12 cellular contexts compared by ENCODE assay signal in the genomic region with DNA sequence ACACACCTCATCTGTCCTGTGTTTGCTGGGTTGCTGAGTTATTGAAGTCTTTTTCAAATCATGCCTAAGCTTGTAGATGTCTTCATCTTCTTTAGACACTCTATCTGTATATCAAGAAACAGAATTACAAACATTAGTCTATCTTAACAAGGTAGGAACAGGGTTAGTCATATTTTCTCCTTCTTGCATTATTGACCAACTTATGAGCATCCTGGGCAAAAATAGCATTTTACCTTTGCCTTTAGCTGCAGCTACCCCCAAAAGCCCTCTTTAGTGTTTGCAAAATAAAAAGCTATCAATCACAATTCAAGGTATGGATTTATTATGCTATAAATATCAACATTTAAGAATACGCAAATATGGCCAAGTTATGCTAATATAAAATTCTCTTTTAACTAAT. TPM values are rescaled to one million over a fixed set of nuclear protein-coding genes. Genes with fewer than 3 reads are reported as not detected.
DNase-seq lines count a peak whose midpoint lies in the region; ATAC-seq and TF ChIP-seq lines count a peak whose summit lies in the region.
"Had no signal": no experiment of that assay in that cellular context is flagged by ENCODE, and none has a peak within 500 bp of the region (broad histone marks: within the 10 kb centered on the region; RNA-seq: fewer than 3 reads in every experiment).

No MANE protein-coding gene starts in this region.

- TF ChIP-seq EP300 in upper lobe of left lung (IDR thresholded peaks at IDR 0.05) = no peak

- H3K36me3 ChIP-seq in SJSA1 = peaks cover 84% of the 10 kb centered on the region
- peaks cover 24% of the 10 kb centered on the region for H3K36me3 ChIP-seq in endocrine pancreas (ENCODE audit: control insufficient read depth, insufficient read depth, low read length)
- peaks cover 0 to 43% (median 6%) of the 10 kb centered on the region in 4 donors for H3K36me3 ChIP-seq in upper lobe of left lung

- H3K9me3 ChIP-seq in SJSA1 (replicated peaks) (no peaks in the 10 kb centered on the region), endocrine pancreas (ENCODE audit: control insufficient read depth, low read length) (no peaks in the 10 kb centered on the region), upper lobe of left lung (no peaks in the 10 kb centered on the region)

- H3K27me3 Mint-ChIP-seq in mesothelial cell of epicardium (ENCODE audit: low read depth) = no peaks in the 10 kb centered on the region

- TF ChIP-seq POLR2A in upper lobe of left lung (IDR thresholded peaks at IDR 0.05) = no peak

- H3K27me3 ChIP-seq in SJSA1 (replicated peaks) (no peaks in the 10 kb centered on the region), endocrine pancreas (ENCODE audit: control insufficient read depth, insufficient read depth, low read length) (no peaks in the 10 kb centered on the region), upper lobe of left lung (no peaks in the 10 kb centered on the region)

- H3K4me1 ChIP-seq in SJSA1 (replicated peaks) (peaks cover 38% of the 10 kb centered on the region), endocrine pancreas (ENCODE audit: control insufficient read depth, insufficient read depth, low read length) (peaks cover 31% of the 10 kb centered on the region), upper lobe of left lung (peaks cover 0 to 4% (median 0%) of the 10 kb centered on the region in 4 donors)

- H3K4me3 ChIP-seq in SJSA1 (peak overlapping the region; percentile 93), endocrine pancreas (ENCODE audit: control insufficient read depth, insufficient read depth, low read length) (peak overlapping the region; percentile 100), upper lobe of left lung (peak overlapping the region in 3 of 4 donors; percentile 53 to 86 (median 64))

- H3K27ac ChIP-seq in SJSA1 (no peak overlapping the region), upper lobe of left lung (peak overlapping the region in 1 of 4 donors; percentile 2)

- peak overlapping the region; percentile 81 for H3K27ac Mint-ChIP-seq in mesothelial cell of epicardium
- H3K27ac Mint-ChIP-seq: activated CD4-positive, alpha-beta memory T cell treated with anti-CD3 and anti-CD28 coated beads, Interleukin-2, amount 10 ng/mL, durations not matched to agents 7 days and 5 days; stimulated activated effector memory CD8-positive, alpha-beta T cell treated with anti-CD3 and anti-CD28 coated beads, Interleukin-12 subunit alpha, Interleukin-12 subunit beta, amount 100 ng/mL, for 72 hours; T-helper 1 cell treated with Interleukin-12 subunit alpha and Interleukin-12 subunit beta and Interleukin-4 antibody, amounts not matched to agents 30 μg/mL and 1 μg/mL, for 36 hours had no signal

- peaks cover 71% of the 10 kb centered on the region for H3K36me3 Mint-ChIP-seq in mesothelial cell of epicardium

- intact Hi-C loops in sciatic nerve (cut with DNase I) = loop anchor here (2.0 to 5.0 kb wide), 2 partner anchors 674 to 956 kb away; no protein-coding TSS in a partner anchor

- no peaks in the 10 kb centered on the region for H3K9me3 Mint-ChIP-seq in mesothelial cell of epicardium
- H3K9me3 Mint-ChIP-seq: activated CD4-positive, alpha-beta memory T cell treated with anti-CD3 and anti-CD28 coated beads, Interleukin-2, amount 10 ng/mL, durations not matched to agents 7 days and 5 days; stimulated activated effector memory CD8-positive, alpha-beta T cell treated with anti-CD3 and anti-CD28 coated beads, Interleukin-12 subunit alpha, Interleukin-12 subunit beta, amount 100 ng/mL, for 72 hours; T-helper 1 cell treated with Interleukin-12 subunit alpha and Interleukin-12 subunit beta and Interleukin-4 antibody, amounts not matched to agents 30 μg/mL and 1 μg/mL, for 36 hours had no signal

- peak overlapping the region; percentile 79 for H3K9ac ChIP-seq in endocrine pancreas (ENCODE audit: control insufficient read depth, insufficient read depth, low read length)

- DNase-seq in SJSA1 (ENCODE audit: low read depth in 1 of 2, low spot score in 2 of 2) (no peak), mesothelial cell of epicardium (ENCODE audit: low spot score in 2 of 2, unreplicated experiment in 2 of 2) (no peak), upper lobe of left lung (no peak), sciatic nerve (ENCODE audit: low spot score) (no peak)
- DNase-seq in stimulated activated CD8-positive, alpha-beta memory T cell treated with anti-CD3 and anti-CD28 coated beads, Interleukin-4, amount 100 ng/mL, for 48 hours = no peak
- DNase-seq in stimulated activated naive CD4-positive, alpha-beta T cell (lab: John Stamatoyannopoulos, UW) = no peak
- DNase-seq: activated CD4-positive, alpha-beta memory T cell treated with anti-CD3 and anti-CD28 coated beads, Interleukin-2, amount 10 ng/mL, durations not matched to agents 7 days and 5 days; hippocampal formation; NCI-H2029 had no signal

- peaks cover 62% of the 10 kb centered on the region for H3K4me1 Mint-ChIP-seq in mesothelial cell of epicardium

- TF ChIP-seq CTCF in mesothelial cell of epicardium (IDR thresholded peaks at IDR 0.05; ENCODE audit: unreplicated experiment) = no peak
- TF ChIP-seq CTCF in upper lobe of left lung (IDR thresholded peaks at IDR 0.05) = no peak

- no peak for ATAC-seq in upper lobe of left lung (ENCODE audit: low FRiP score in 2 of 2)
- ATAC-seq in sciatic nerve = no peak
- ATAC-seq: stimulated activated effector memory CD8-positive, alpha-beta T cell treated with anti-CD3 and anti-CD28 coated beads, Interleukin-12 subunit alpha, Interleukin-12 subunit beta, amount 100 ng/mL, for 72 hours had no signal

- H3K4me3 Mint-ChIP-seq in mesothelial cell of epicardium = peak overlapping the region; percentile 97
- H3K4me3 Mint-ChIP-seq: activated CD4-positive, alpha-beta memory T cell treated with anti-CD3 and anti-CD28 coated beads, Interleukin-2, amount 10 ng/mL, durations not matched to agents 7 days and 5 days; stimulated activated effector memory CD8-positive, alpha-beta T cell treated with anti-CD3 and anti-CD28 coated beads, Interleukin-12 subunit alpha, Interleukin-12 subunit beta, amount 100 ng/mL, for 72 hours; T-helper 1 cell treated with Interleukin-12 subunit alpha and Interleukin-12 subunit beta and Interleukin-4 antibody, amounts not matched to agents 30 μg/mL and 1 μg/mL, for 36 hours had no signal

- 73 to 78% methylated on average over 1 of the region's 1 CpG for WGBS in upper lobe of left lung, 2 donors

RNA-seq across cellular contexts. Expression of gene PLK2, which starts 3.4 kb away (rescaled TPM):
- total RNA-seq in SJSA1 (2014; rRNA removed; shearing (Covaris generic)) = 279 and 299 TPM in 2 replicates
- total RNA-seq in mesothelial cell of epicardium (510 to 549 TPM (median 531 TPM) in 3 replicates), upper lobe of left lung (10 to 100 TPM; 29.4 to 82.5 (median 59.2) TPM), sciatic nerve (145 TPM)

RNA-seq across cellular contexts. Expression of gene GAPT, which starts 34.7 kb away (rescaled TPM):
- not detected in 2 replicates for total RNA-seq in SJSA1 (2014; rRNA removed; shearing (Covaris generic))
- total RNA-seq in mesothelial cell of epicardium (1.3 to 2.0 TPM (median 1.6 TPM) in 3 replicates), upper lobe of left lung (1 to 10 TPM in 5 of 6 donors, not detected in 1; 1.0 to 8.0 (median 6.4) TPM), sciatic nerve (2.9 TPM)
- total RNA-seq: activated CD4-positive, alpha-beta memory T cell treated with anti-CD3 and anti-CD28 coated beads, Interleukin-2, amount 10 ng/mL, durations not matched to agents 7 days and 5 days had no signal
